In the genomic region with DNA sequence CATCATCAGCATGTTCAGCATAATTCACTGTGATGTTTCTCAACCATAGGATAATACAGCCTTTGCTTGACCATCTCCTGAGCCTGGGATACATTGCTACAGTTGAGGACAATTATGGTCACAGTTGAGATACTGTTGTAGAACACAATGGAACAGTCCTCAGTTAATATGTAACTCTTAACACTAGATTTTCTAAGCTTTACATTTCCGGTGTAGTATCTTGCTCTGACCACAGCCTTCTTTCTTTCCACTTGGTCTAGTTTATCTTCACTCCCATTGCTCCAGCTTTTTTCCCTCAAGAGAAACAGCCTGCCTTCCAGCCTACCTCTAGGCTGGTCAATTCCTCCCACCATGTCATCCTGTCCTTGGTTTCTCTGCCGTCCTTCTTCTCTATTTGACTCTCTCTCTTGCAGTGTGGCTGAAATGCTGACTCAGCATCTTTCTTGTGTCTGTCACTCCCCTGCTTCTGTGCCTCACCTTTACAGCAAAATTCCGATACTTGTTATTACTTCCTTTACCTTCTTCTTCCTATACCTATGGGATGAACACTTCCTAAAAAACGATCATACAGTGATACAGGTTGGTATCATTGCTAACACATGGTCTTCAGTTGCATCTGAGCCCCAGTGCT, we compare ENCODE assay signal across 28 cellular contexts.
"Had no signal": no experiment of that assay in that cellular context is flagged by ENCODE, and none has a peak within 500 bp of the region (broad histone marks: within the 10 kb centered on the region; RNA-seq: fewer than 3 reads in every experiment).

No MANE protein-coding gene starts in this region.

- H3K9me3 ChIP-seq: ovary, psoas muscle, testis, tibial artery, transverse colon, upper lobe of right lung, uterus had no signal

- H2AFZ ChIP-seq: neural progenitor cell, parathyroid adenoma had no signal

- H3K36me3 ChIP-seq: neural progenitor cell, ovary, spleen, suprapubic skin, tibial artery, transverse colon, upper lobe of right lung, uterus had no signal

- H3K79me2 ChIP-seq: parathyroid adenoma had no signal

- H3K27ac ChIP-seq: neural progenitor cell, ovary, parathyroid adenoma, psoas muscle, skin epidermis, spleen, suprapubic skin, testis, tibial artery, transverse colon, upper lobe of right lung, uterus had no signal

- DNase-seq: natural killer cell; occipital lobe; ovary; posterior cingulate gyrus; psoas muscle; right cardiac atrium; spleen; stimulated activated CD4-positive, alpha-beta T cell treated with anti-CD3 and anti-CD28 coated beads, Interleukin-12 subunit alpha, Interleukin-12 subunit beta, amount 100 ng/mL, for 4 hours; stimulated activated CD4-positive, alpha-beta T cell treated with anti-CD3 and anti-CD28 coated beads, Interleukin-1b, Interleukin-23, amount 100 ng/mL, for 48 hours; stimulated activated CD4-positive, alpha-beta T cell treated with anti-CD3 and anti-CD28 coated beads, Interleukin-4, amount 100 ng/mL, for 1 hour; stimulated activated CD4-positive, alpha-beta T cell treated with anti-CD3 and anti-CD28 coated beads, Interleukin-4, amount 100 ng/mL, for 4 hours; stimulated activated CD8-positive, alpha-beta memory T cell treated with anti-CD3 and anti-CD28 coated beads, Interleukin-4, amount 100 ng/mL, for 48 hours; stimulated activated naive CD4-positive, alpha-beta T cell; stimulated activated naive CD8-positive, alpha-beta T cell treated with anti-CD3 and anti-CD28 coated beads, Interleukin-15, amount 100 ng/mL, for 72 hours; stimulated activated naive CD8-positive, alpha-beta T cell treated with anti-CD3 and anti-CD28 coated beads, Interleukin-15, Interleukin-2, amounts not matched to agents 100 U/mL and 50 U/mL, for 24 hours; substantia nigra; testis; tibial artery; transverse colon; upper lobe of right lung; uterus had no signal

- H3K4me3 ChIP-seq: neural progenitor cell, ovary, psoas muscle, skin epidermis, smooth muscle cell, spleen, suprapubic skin, testis, tibial artery, transverse colon, upper lobe of right lung, uterus had no signal

- H3K4me2 ChIP-seq: neural progenitor cell, smooth muscle cell had no signal

- ATAC-seq: natural killer cell; psoas muscle; right cardiac atrium; sciatic nerve; stimulated activated memory B cell treated with anti-CD40 and anti-IgM and Interleukin-4, amounts not matched to agents 10 μg/mL and 1 μg/mL and 100 μg/mL, for 72 hours; stimulated activated naive CD8-positive, alpha-beta T cell treated with anti-CD3 and anti-CD28 coated beads, Interleukin-15, amount 100 ng/mL, for 72 hours; stimulated activated naive CD8-positive, alpha-beta T cell treated with anti-CD3 and anti-CD28 coated beads, Interleukin-15, Interleukin-2, amounts not matched to agents 100 U/mL and 50 U/mL, for 24 hours; upper lobe of right lung had no signal

- H3K4me1 ChIP-seq: parathyroid adenoma, psoas muscle, spleen, suprapubic skin, testis, tibial artery, transverse colon, upper lobe of right lung, uterus had no signal

- H3K27me3 ChIP-seq: neural progenitor cell, ovary, spleen, suprapubic skin, testis, tibial artery, transverse colon, upper lobe of right lung, uterus had no signal

- H3K9ac ChIP-seq: neural progenitor cell, parathyroid adenoma had no signal
